Comparison of ENCODE assay signal across 8 cellular contexts in genomic region chr19:55643003-55643732, GRCh38. TPM values are rescaled to one million over a fixed set of nuclear protein-coding genes. Genes with fewer than 3 reads are reported as not detected.
DNase-seq lines count a peak whose midpoint lies in the region; ATAC-seq, FAIRE-seq and TF ChIP-seq lines count a peak whose summit lies in the region.

Gene ZNF581 (plus strand): TSS chr19:55643649. CDS start chr19:55644572, 923 bp downstream.

- H3K4me3 Mint-ChIP-seq in HFFc6 = peak within 1 kb of the TSS; percentile 94

- H3K27ac Mint-ChIP-seq in HFFc6 = peak within 1 kb of the TSS; percentile 97

- DNase-seq in DMS114 treated with DMSO at 0.1 percent for 48 hours (lab: John Stamatoyannopoulos, UW; ENCODE audit: unreplicated experiment) = peak; percentile 80
- DNase-seq in HFFc6 = peak; percentile 62
- peak; percentile 71 to 78 for DNase-seq in NCI-H446 (lab: John Stamatoyannopoulos, UW)
- peak; percentile 81 for DNase-seq in activated CD4-positive, CD25-positive, alpha-beta regulatory T cell treated with anti-CD3 and anti-CD28 coated beads, Interleukin-2, amount 50 U/mL, for 72 hours
- peak; percentile 77 for DNase-seq in cerebellar cortex (ENCODE audit: low spot score)
- peak; percentile 94 for DNase-seq in kidney
- DNase-seq in stimulated activated CD4-positive, alpha-beta T cell treated with anti-CD3 and anti-CD28 coated beads, Interleukin-12 subunit alpha, Interleukin-12 subunit beta, amount 100 ng/mL, for 48 hours (ENCODE audit: low read depth in 2 of 3, low spot score in 1 of 3) = peak; percentile 76 to 81 (median 80)

- no peak for FAIRE-seq in kidney (lab: Jason Lieb, UNC)

- peaks cover 23% of the 10 kb centered on the region for H3K36me3 Mint-ChIP-seq in HFFc6 (ENCODE audit: low read depth)

- H3K27ac ChIP-seq in kidney (ENCODE audit: low read depth in 2 of 2, low read length in 2 of 2) = peak within 1 kb of the TSS; percentile 72 to 74

- intact Hi-C loops in kidney (cut with DNase I) = no loop called here

- peaks cover 4 to 41% of the 10 kb centered on the region in 2 donors for H3K4me1 ChIP-seq in kidney (ENCODE audit: control insufficient read depth in 1 of 2, insufficient read depth in 1 of 2, low read depth in 1 of 2, low read length in 2 of 2)

- peaks cover 9% of the 10 kb centered on the region for H3K27me3 Mint-ChIP-seq in HFFc6 (ENCODE audit: insufficient read depth)

- no peaks in the 10 kb centered on the region for H3K9me3 ChIP-seq in kidney (ENCODE audit: control insufficient read depth in 1 of 2, low read length in 2 of 2)

- H3K36me3 ChIP-seq in kidney (ENCODE audit: control insufficient read depth in 1 of 2, insufficient read depth in 2 of 2, low read length in 2 of 2) = no peaks in the 10 kb centered on the region

- H3K9ac ChIP-seq in kidney (ENCODE audit: low read length in 2 of 2) = peak within 1 kb of the TSS; percentile 69 to 84

- no peaks in the 10 kb centered on the region for H3K9me3 Mint-ChIP-seq in HFFc6

- TF ChIP-seq CTCF in HFFc6 (IDR thresholded peaks at IDR 0.05) (no peak), kidney (IDR thresholded peaks at IDR 0.05; ENCODE audit: borderline replicate concordance, extremely low read depth, insufficient read depth) (no peak)

- ATAC-seq in GM18870 (IDR thresholded peaks at IDR 0.05; ENCODE audit: unreplicated experiment) = no peak

- peaks cover 51% of the 10 kb centered on the region for H3K4me1 Mint-ChIP-seq in HFFc6 (ENCODE audit: low read depth)

- peak within 1 kb of the TSS; percentile 79 to 82 for H3K4me3 ChIP-seq in kidney (ENCODE audit: low read length in 2 of 2)

RNA-seq across cellular contexts. Expression of gene ZNF581, which starts in this region (rescaled TPM):
- total RNA-seq in HFFc6 (2021; fragmentation: NEBNext Ultra II Directional; extraction: Animal tissue kit (Norgen Biotek cat#: 25700)) = 10 to 100 TPM; 20.1 to 25.8 (median 21.9) TPM
- 23.6 TPM for total RNA-seq in kidney
- 22.0 TPM for polyA plus RNA-seq in kidney (ENCODE audit: insufficient read depth, low read depth, low replicate concordance)
